In genomic region chr6:38161331-38161730, GRCh38 we compare ENCODE assay signal across 30 cellular contexts.
"Had no signal": no experiment of that assay in that cellular context is flagged by ENCODE, and none has a peak within 500 bp of the region (broad histone marks: within the 10 kb centered on the region; RNA-seq: fewer than 3 reads in every experiment).

No MANE protein-coding gene starts in this region.

- H3K9me3 Mint-ChIP-seq: activated CD4-positive, alpha-beta memory T cell treated with anti-CD3 and anti-CD28 coated beads, Interleukin-2, amount 10 ng/mL, durations not matched to agents 7 days and 5 days; activated CD4-positive, alpha-beta T cell treated with anti-CD3 and anti-CD28 coated beads, Interleukin-2, amount 10 ng/mL, durations not matched to agents 7 days and 5 days; activated naive CD8-positive, alpha-beta T cell treated with anti-CD3 and anti-CD28 coated beads, Interleukin-2, amount 10 ng/mL, durations not matched to agents 7 days and 5 days had no signal

- H3K36me3 ChIP-seq: ascending aorta, cardiac muscle cell, lower lobe of right lung, ovary, transverse colon had no signal

- DNase-seq: activated CD4-positive, alpha-beta memory T cell treated with anti-CD3 and anti-CD28 coated beads, Interleukin-2, amount 10 ng/mL, durations not matched to agents 7 days and 5 days; activated CD4-positive, alpha-beta T cell treated with anti-CD3 and anti-CD28 coated beads for 1 hour; activated CD4-positive, alpha-beta T cell treated with anti-CD3 and anti-CD28 coated beads, Interleukin-2, amount 10 ng/mL, durations not matched to agents 7 days and 5 days; activated CD8-positive, alpha-beta memory T cell treated with anti-CD3 and anti-CD28 coated beads, Interleukin-2, amount 50 U/mL, for 48 hours; activated gamma-delta T cell; activated naive CD8-positive, alpha-beta T cell treated with anti-CD3 and anti-CD28 coated beads, Interleukin-2, amount 10 ng/mL, durations not matched to agents 7 days and 5 days; effector memory CD4-positive, alpha-beta T cell; left lung; lower lobe of right lung; mesenchymal stem cell; naive thymus-derived CD8-positive, alpha-beta T cell; ovary; stimulated activated CD4-positive, alpha-beta T cell treated with anti-CD3 and anti-CD28 coated beads, Interleukin-1b, Interleukin-23, amount 100 ng/mL, for 48 hours; stimulated activated CD4-positive, alpha-beta T cell treated with anti-CD3 and anti-CD28 coated beads, Interleukin-4, amount 100 ng/mL, for 4 hours; stimulated activated CD8-positive, alpha-beta memory T cell treated with anti-CD3 and anti-CD28 coated beads, Interleukin-4, amount 100 ng/mL, for 48 hours; stimulated activated naive B cell treated with anti-CD40 and anti-IgM and Interleukin-4, amounts not matched to agents 10 μg/mL and 1 μg/mL and 100 μg/mL, for 72 hours; T-helper 17 cell; T1000; testis; transverse colon had no signal

- FAIRE-seq: frontal cortex, islet of Langerhans had no signal

- H3K27me3 Mint-ChIP-seq: activated CD4-positive, alpha-beta memory T cell treated with anti-CD3 and anti-CD28 coated beads, Interleukin-2, amount 10 ng/mL, durations not matched to agents 7 days and 5 days; activated CD4-positive, alpha-beta T cell treated with anti-CD3 and anti-CD28 coated beads, Interleukin-2, amount 10 ng/mL, durations not matched to agents 7 days and 5 days; activated naive CD8-positive, alpha-beta T cell treated with anti-CD3 and anti-CD28 coated beads, Interleukin-2, amount 10 ng/mL, durations not matched to agents 7 days and 5 days; naive thymus-derived CD8-positive, alpha-beta T cell; stimulated activated naive B cell treated with anti-CD40 and anti-IgM and Interleukin-4, amounts not matched to agents 10 μg/mL and 1 μg/mL and 100 μg/mL, for 72 hours; T-helper 17 cell had no signal

- H3K27ac Mint-ChIP-seq: activated CD4-positive, alpha-beta memory T cell treated with anti-CD3 and anti-CD28 coated beads, Interleukin-2, amount 10 ng/mL, durations not matched to agents 7 days and 5 days; activated CD4-positive, alpha-beta T cell treated with anti-CD3 and anti-CD28 coated beads, Interleukin-2, amount 10 ng/mL, durations not matched to agents 7 days and 5 days; activated naive CD8-positive, alpha-beta T cell treated with anti-CD3 and anti-CD28 coated beads, Interleukin-2, amount 10 ng/mL, durations not matched to agents 7 days and 5 days; brain; stimulated activated naive B cell treated with anti-CD40 and anti-IgM and Interleukin-4, amounts not matched to agents 10 μg/mL and 1 μg/mL and 100 μg/mL, for 72 hours; T-helper 17 cell had no signal

- H3K9me3 ChIP-seq: ascending aorta, left lung, lower lobe of right lung, neutrophil, ovary, psoas muscle, testis, transverse colon had no signal

- H3K4me1 ChIP-seq: ascending aorta, left lung, lower lobe of right lung, psoas muscle had no signal

- H3K27me3 ChIP-seq: ascending aorta, cardiac muscle cell, dorsolateral prefrontal cortex, left lung, neutrophil, ovary, testis, transverse colon had no signal

- H3K4me2 ChIP-seq: smooth muscle cell had no signal

- ATAC-seq: left lung; naive thymus-derived CD8-positive, alpha-beta T cell; stimulated activated naive B cell treated with anti-CD40 and anti-IgM and Interleukin-4, amounts not matched to agents 10 μg/mL and 1 μg/mL and 100 μg/mL, for 72 hours; T-helper 17 cell had no signal

- H3K4me1 Mint-ChIP-seq: activated CD4-positive, alpha-beta memory T cell treated with anti-CD3 and anti-CD28 coated beads, Interleukin-2, amount 10 ng/mL, durations not matched to agents 7 days and 5 days; activated CD4-positive, alpha-beta T cell treated with anti-CD3 and anti-CD28 coated beads, Interleukin-2, amount 10 ng/mL, durations not matched to agents 7 days and 5 days; activated naive CD8-positive, alpha-beta T cell treated with anti-CD3 and anti-CD28 coated beads, Interleukin-2, amount 10 ng/mL, durations not matched to agents 7 days and 5 days had no signal

- H3K27ac ChIP-seq: ascending aorta, cardiac muscle cell, coronary artery, left lung, lower lobe of right lung, neutrophil, ovary, psoas muscle, testis, transverse colon had no signal

- H3K4me3 Mint-ChIP-seq: activated CD4-positive, alpha-beta memory T cell treated with anti-CD3 and anti-CD28 coated beads, Interleukin-2, amount 10 ng/mL, durations not matched to agents 7 days and 5 days; activated CD4-positive, alpha-beta T cell treated with anti-CD3 and anti-CD28 coated beads, Interleukin-2, amount 10 ng/mL, durations not matched to agents 7 days and 5 days; activated naive CD8-positive, alpha-beta T cell treated with anti-CD3 and anti-CD28 coated beads, Interleukin-2, amount 10 ng/mL, durations not matched to agents 7 days and 5 days; brain; T-helper 17 cell had no signal

- H3K4me3 ChIP-seq: ascending aorta, cardiac muscle cell, coronary artery, dorsolateral prefrontal cortex, left lung, lower lobe of right lung, ovary, psoas muscle, smooth muscle cell, testis, transverse colon had no signal
